In genomic region chr16:4329354-4329775, GRCh38 we compare ENCODE assay signal across 14 cellular contexts. TPM values are rescaled to one million over a fixed set of nuclear protein-coding genes. Genes with fewer than 3 reads are reported as not detected.
DNase-seq lines count a peak whose midpoint lies in the region; ATAC-seq, FAIRE-seq and TF ChIP-seq lines count a peak whose summit lies in the region.
"Had no signal": no experiment of that assay in that cellular context is flagged by ENCODE, and none has a peak within 500 bp of the region (broad histone marks: within the 10 kb centered on the region; RNA-seq: fewer than 3 reads in every experiment).

No MANE protein-coding gene starts in this region.

- H3K4me1 Mint-ChIP-seq in astrocyte (ENCODE audit: low read depth, unreplicated experiment): peaks cover 9% of the 10 kb centered on the region
- H3K4me1 Mint-ChIP-seq in activated naive CD4-positive, alpha-beta T cell treated with anti-CD3 and anti-CD28 coated beads for 36 hours (ENCODE audit: low read depth): peaks cover 4% of the 10 kb centered on the region
- H3K4me1 Mint-ChIP-seq: activated naive CD8-positive, alpha-beta T cell treated with anti-CD3 and anti-CD28 coated beads, Interleukin-2, amount 10 ng/mL, durations not matched to agents 7 days and 5 days had no signal

- DNase-seq in astrocyte (ENCODE audit: low read depth) (no peak), HepG2 (ENCODE audit: low spot score) (no peak), sigmoid colon (no peak), cerebellar nuclear complex (lab: John Stamatoyannopoulos, UW) (no peak), NCI-H2107 (lab: John Stamatoyannopoulos, UW) (no peak), pons (ENCODE audit: low spot score) (no peak)
- DNase-seq in activated naive CD4-positive, alpha-beta T cell treated with anti-CD3 and anti-CD28 coated beads for 36 hours: no peak
- DNase-seq: activated naive CD8-positive, alpha-beta T cell treated with anti-CD3 and anti-CD28 coated beads, Interleukin-2, amount 10 ng/mL, durations not matched to agents 7 days and 5 days; KBM-7; NCI-H524 treated with DMSO at 0.1 percent for 48 hours; PC-3; stimulated activated naive CD4-positive, alpha-beta T cell had no signal

- TF ChIP-seq EP300 in HepG2 (IDR thresholded peaks at IDR 0.05; ENCODE audit: low read depth in 2 of 2, low read length in 2 of 2): no peak
- TF ChIP-seq EP300 in HepG2 (CRISPR knock-in tag; IDR thresholded peaks at IDR 0.05; ENCODE audit: borderline replicate concordance): no peak
- TF ChIP-seq EP300 in sigmoid colon (IDR thresholded peaks at IDR 0.05): no peak

- TF ChIP-seq RAD21 in HepG2 (CRISPR knock-in tag; IDR thresholded peaks at IDR 0.05): no peak

- H3K9me3 ChIP-seq in BLaER1 (no peaks in the 10 kb centered on the region), astrocyte (ENCODE audit: insufficient read depth, low read depth, low read length) (no peaks in the 10 kb centered on the region), HepG2 (ENCODE audit: low read length) (no peaks in the 10 kb centered on the region), sigmoid colon (no peaks in the 10 kb centered on the region)

- no peak overlapping the region for H2AFZ ChIP-seq in astrocyte (ENCODE audit: low read depth, low read length)
- H2AFZ ChIP-seq in HepG2 (ENCODE audit: low read length): no peak overlapping the region

- peak overlapping the region; percentile 90 for H3K27ac ChIP-seq in BLaER1
- no peak overlapping the region for H3K27ac ChIP-seq in astrocyte (ENCODE audit: low read depth, low read length)
- no peak overlapping the region for H3K27ac ChIP-seq in HepG2 (ENCODE audit: extremely low read length, insufficient read depth, low read length)
- H3K27ac ChIP-seq in sigmoid colon: peak overlapping the region; percentile 82 to 86 (median 82)

- BruUV-seq in HepG2 (replicated peaks; lab: Mats Ljungman, UMichigan): no TSS peak

- H3K27ac Mint-ChIP-seq in astrocyte (ENCODE audit: unreplicated experiment): no peak overlapping the region
- no peak overlapping the region for H3K27ac Mint-ChIP-seq in activated naive CD4-positive, alpha-beta T cell treated with anti-CD3 and anti-CD28 coated beads for 36 hours
- H3K27ac Mint-ChIP-seq: activated naive CD8-positive, alpha-beta T cell treated with anti-CD3 and anti-CD28 coated beads, Interleukin-2, amount 10 ng/mL, durations not matched to agents 7 days and 5 days had no signal

- H3K9ac ChIP-seq in BLaER1: peak overlapping the region; percentile 78
- H3K9ac ChIP-seq in astrocyte (ENCODE audit: low read length): no peak overlapping the region
- H3K9ac ChIP-seq in HepG2 (ENCODE audit: insufficient read depth, low read depth, low read length): no peak overlapping the region

- no peak overlapping the region for H3K4me3 ChIP-seq in BLaER1
- H3K4me3 ChIP-seq in astrocyte (ENCODE audit: insufficient read depth, low read depth, low read length): no peak overlapping the region
- no peak overlapping the region; a peak in 1 of 6 replicates for H3K4me3 ChIP-seq in HepG2 (replicated peaks in 1 of 3; ENCODE audit: insufficient read depth in 1 of 3, low read depth in 2 of 3, low read length in 3 of 3)
- no peak overlapping the region for H3K4me3 ChIP-seq in sigmoid colon

- H3K4me2 ChIP-seq in BLaER1: peak overlapping the region; percentile 98
- peak overlapping the region; percentile 87 for H3K4me2 ChIP-seq in astrocyte (ENCODE audit: low read length)
- no peak overlapping the region; the same call in 1 of the 2 replicates for H3K4me2 ChIP-seq in HepG2 (ENCODE audit: low read depth, low read length)

- CTCF ChIA-PET in HepG2 (lab: Yijun Ruan, JAX; ENCODE audit: low intra/inter-chr PET ratio, low total read pairs): interaction anchor here (1.2 to 5.6 kb wide), 5 partner anchors 17 to 75 kb away, joined by 3 to 69 read pairs (median 17); no protein-coding TSS in a partner anchor
- CTCF ChIA-PET in activated naive CD4-positive, alpha-beta T cell treated with anti-CD3 and anti-CD28 coated beads for 36 hours (lab: Charles Lee): interaction anchor here (0.5 to 9.2 kb wide), 9 partner anchors 11 to 77 kb away, joined by 3 to 80 read pairs (median 5); no protein-coding TSS in a partner anchor

- H3K79me2 ChIP-seq in astrocyte (ENCODE audit: insufficient read depth, low read length) (peaks cover 76% of the 10 kb centered on the region), HepG2 (ENCODE audit: insufficient read depth, low read length) (no peaks in the 10 kb centered on the region)

- intact Hi-C loops in HepG2 (cut with micrococcal nuclease; ENCODE audit: unreplicated experiment) (loop anchor here (2.0 kb wide), 1 partner anchor 41 kb away; no protein-coding TSS in a partner anchor), sigmoid colon (cut with DNase I) (loop anchor here (2.0 to 5.0 kb wide), 2 partner anchors 21 to 57 kb away; partner anchors contain the start of gene TFAP4)
- intact Hi-C loops in activated naive CD4-positive, alpha-beta T cell treated with anti-CD3 and anti-CD28 coated beads for 36 hours (cut with micrococcal nuclease): loop anchor here (5.0 to 10.0 kb wide), 2 partner anchors 57 to 345 kb away; partner anchors contain the start of gene TFAP4

- WGBS in HepG2 (ENCODE audit: low lambda C conversion rate): 79% methylated on average over 2 of the region's 7 CpGs
- WGBS in sigmoid colon, 2 donors: 72% methylated on average over 7 of the region's 7 CpGs

- peaks cover 2% of the 10 kb centered on the region for H3K36me3 Mint-ChIP-seq in astrocyte (ENCODE audit: low read depth, unreplicated experiment)
- no peaks in the 10 kb centered on the region for H3K36me3 Mint-ChIP-seq in activated naive CD4-positive, alpha-beta T cell treated with anti-CD3 and anti-CD28 coated beads for 36 hours (ENCODE audit: low read depth)
- H3K36me3 Mint-ChIP-seq: activated naive CD8-positive, alpha-beta T cell treated with anti-CD3 and anti-CD28 coated beads, Interleukin-2, amount 10 ng/mL, durations not matched to agents 7 days and 5 days had no signal

- H3K9me3 Mint-ChIP-seq in astrocyte (ENCODE audit: unreplicated experiment): no peaks in the 10 kb centered on the region
- H3K9me3 Mint-ChIP-seq in activated naive CD4-positive, alpha-beta T cell treated with anti-CD3 and anti-CD28 coated beads for 36 hours: no peaks in the 10 kb centered on the region
- H3K9me3 Mint-ChIP-seq: activated naive CD8-positive, alpha-beta T cell treated with anti-CD3 and anti-CD28 coated beads, Interleukin-2, amount 10 ng/mL, durations not matched to agents 7 days and 5 days had no signal

- H4K20me1 ChIP-seq in BLaER1 (peaks cover 69% of the 10 kb centered on the region), astrocyte (ENCODE audit: insufficient read depth, low read length) (peaks cover 83% of the 10 kb centered on the region), HepG2 (ENCODE audit: insufficient read depth, low read length) (no peaks in the 10 kb centered on the region)

- POLR2A ChIA-PET in HepG2 (lab: Yijun Ruan, JAX): interaction anchor here (0.8 to 3.1 kb wide), 2 partner anchors 10 to 76 kb away, joined by 3 to 15 read pairs; no protein-coding TSS in a partner anchor

- ATAC-seq in HepG2: no peak

- no peak for TF ChIP-seq POLR2A in HepG2 (IDR thresholded peaks at IDR 0.05; ENCODE audit: insufficient read depth in 1 of 2, low read depth in 2 of 2, low read length in 2 of 2)
- no peak for TF ChIP-seq POLR2A in sigmoid colon (IDR thresholded peaks at IDR 0.05)

- in situ Hi-C loops in HepG2 (cut with HindIII; ENCODE audit: extremely low pct_ligation_motif_present, low pct_unique_long_range_greater_than_20kb): loop anchor here (10.0 kb wide), 1 partner anchor 55 kb away; the partner anchor contains the start of gene TFAP4

- H3K36me3 ChIP-seq in BLaER1: peaks cover 28% of the 10 kb centered on the region
- H3K36me3 ChIP-seq in astrocyte (ENCODE audit: insufficient read depth, low read length): no peaks in the 10 kb centered on the region
- no peaks in the 10 kb centered on the region for H3K36me3 ChIP-seq in HepG2 (replicated peaks in 1 of 2; ENCODE audit: control insufficient read depth in 1 of 2, insufficient read depth in 2 of 2, low read length in 2 of 2)
- peaks cover 0 to 19% (median 3%) of the 10 kb centered on the region in 4 donors for H3K36me3 ChIP-seq in sigmoid colon

- no peaks in the 10 kb centered on the region for H3K27me3 ChIP-seq in BLaER1
- no peaks in the 10 kb centered on the region for H3K27me3 ChIP-seq in astrocyte (ENCODE audit: insufficient read depth, low read length)
- no peaks in the 10 kb centered on the region for H3K27me3 ChIP-seq in HepG2 (ENCODE audit: control insufficient read depth in 1 of 2, insufficient read depth in 2 of 2, low read length in 2 of 2)
- H3K27me3 ChIP-seq in sigmoid colon: no peaks in the 10 kb centered on the region

- no peaks in the 10 kb centered on the region for H3K27me3 Mint-ChIP-seq in astrocyte (ENCODE audit: low read depth, unreplicated experiment)
- no peaks in the 10 kb centered on the region for H3K27me3 Mint-ChIP-seq in activated naive CD4-positive, alpha-beta T cell treated with anti-CD3 and anti-CD28 coated beads for 36 hours (ENCODE audit: low read depth)

- H3K4me3 Mint-ChIP-seq in astrocyte (ENCODE audit: unreplicated experiment): peak overlapping the region; percentile 34
- H3K4me3 Mint-ChIP-seq in activated naive CD4-positive, alpha-beta T cell treated with anti-CD3 and anti-CD28 coated beads for 36 hours: no peak overlapping the region
- H3K4me3 Mint-ChIP-seq: activated naive CD8-positive, alpha-beta T cell treated with anti-CD3 and anti-CD28 coated beads, Interleukin-2, amount 10 ng/mL, durations not matched to agents 7 days and 5 days had no signal

- H3K4me1 ChIP-seq in BLaER1: peaks cover 60% of the 10 kb centered on the region
- peaks cover 15% of the 10 kb centered on the region for H3K4me1 ChIP-seq in astrocyte (ENCODE audit: insufficient read depth, low read length)
- H3K4me1 ChIP-seq in HepG2 (ENCODE audit: insufficient read depth, low read length): peaks cover 35% of the 10 kb centered on the region
- peaks cover 0 to 54% (median 50%) of the 10 kb centered on the region in 4 donors for H3K4me1 ChIP-seq in sigmoid colon

- FAIRE-seq in astrocyte (lab: Jason Lieb, UNC) (no peak), HepG2 (lab: Jason Lieb, UNC) (no peak)
- FAIRE-seq: H54 had no signal

- TF ChIP-seq CTCF in astrocyte (IDR thresholded peaks at IDR 0.05; ENCODE audit: insufficient read depth, low read depth, low read length): no peak
- TF ChIP-seq CTCF in HepG2 (CRISPR knock-in tag; IDR thresholded peaks at IDR 0.05): no peak
- TF ChIP-seq CTCF in sigmoid colon (IDR thresholded peaks at IDR 0.05): no peak

RNA-seq across cellular contexts. Expression of gene GLIS2, which starts 13.5 kb away (rescaled TPM):
- 16.5 and 18.9 TPM in 2 replicates for total RNA-seq in astrocyte
- total RNA-seq in HepG2 (2016; rRNA removed; fragmentation: Illumina TruSeq; extraction: Trizol): 0.24 and 0.29 TPM in 2 replicates
- 1.0 and 1.1 TPM in 2 replicates for total RNA-seq in HepG2 (2016; cell fraction: cytosol; rRNA removed; fragmentation: Illumina TruSeq; extraction: Trizol; ENCODE audit: low read depth)
- total RNA-seq in HepG2 (2016; cell fraction: insoluble cytoplasmic fraction; rRNA removed; fragmentation: Illumina TruSeq; extraction: Trizol): 0.18 and 0.30 TPM in 2 replicates
- 0.59 and 0.65 TPM in 2 replicates for total RNA-seq in HepG2 (2016; cell fraction: membrane; rRNA removed; fragmentation: Illumina TruSeq; extraction: Trizol)
- total RNA-seq in HepG2 (2016; cell fraction: nucleus; rRNA removed; fragmentation: Illumina TruSeq; extraction: Trizol): 0.34 and 0.63 TPM in 2 replicates
- polyA plus RNA-seq in HepG2 (2011; rRNA removed): 0.28 and 0.39 TPM in 2 replicates
- 0.17 and 0.18 TPM in 2 replicates for polyA plus RNA-seq in HepG2 (2011; cell fraction: cytosol; rRNA removed)
- polyA plus RNA-seq in HepG2 (2011; cell fraction: nucleus; rRNA removed): 1.1 and 1.3 TPM in 2 replicates
- 0.91 and 2.0 TPM in 2 replicates for polyA plus RNA-seq in HepG2 (2012)
- polyA plus RNA-seq in HepG2 (2016; cell fraction: cytosol; fragmentation: Illumina TruSeq; extraction: Trizol; ENCODE audit: low read depth): 0.27 and 0.43 TPM in 2 replicates
- polyA plus RNA-seq in HepG2 (2016; cell fraction: insoluble cytoplasmic fraction; fragmentation: Illumina TruSeq; extraction: Trizol; ENCODE audit: low read depth): 0.70 and 0.86 TPM in 2 replicates
- 1.3 and 1.4 TPM in 2 replicates for polyA plus RNA-seq in HepG2 (2016; cell fraction: membrane; fragmentation: Illumina TruSeq; extraction: Trizol; ENCODE audit: low read depth)
- 1.6 and 1.8 TPM in 2 replicates for polyA plus RNA-seq in HepG2 (2016; cell fraction: nucleus; fragmentation: Illumina TruSeq; extraction: Trizol; ENCODE audit: insufficient read depth, low read depth)
- polyA minus RNA-seq in HepG2 (2011; rRNA and poly(A)+ RNA removed; ENCODE audit: low replicate concordance): 0.44 and 3.2 TPM in 2 replicates
- 0.18 and 0.99 TPM in 2 replicates for polyA minus RNA-seq in HepG2 (2011; cell fraction: cytosol; rRNA and poly(A)+ RNA removed)
- polyA minus RNA-seq in HepG2 (2011; cell fraction: nucleus; rRNA and poly(A)+ RNA removed): 0.25 and 0.52 TPM in 2 replicates
- total RNA-seq in sigmoid colon: 10 to 100 TPM in 1 of 4 donors, 1 to 10 TPM in 3; 5.4 to 11.9 (median 5.7) TPM
- 1 to 10 TPM in 2 of 3 donors, under 1 TPM in 1; 0.69 to 4.0 (median 1.8) TPM for polyA plus RNA-seq in sigmoid colon
- under 1 TPM; 0.12 to 0.24 TPM for total RNA-seq in activated naive CD4-positive, alpha-beta T cell treated with anti-CD3 and anti-CD28 coated beads for 36 hours

RNA-seq across cellular contexts. Expression of gene PAM16, which starts 21.8 kb away (rescaled TPM):
- total RNA-seq in astrocyte: 50.7 and 51.9 TPM in 2 replicates
- total RNA-seq in HepG2 (2016; rRNA removed; fragmentation: Illumina TruSeq; extraction: Trizol): 39.5 and 51.8 TPM in 2 replicates
- total RNA-seq in HepG2 (2016; cell fraction: cytosol; rRNA removed; fragmentation: Illumina TruSeq; extraction: Trizol; ENCODE audit: low read depth): 62.7 and 78.9 TPM in 2 replicates
- 44.0 and 55.1 TPM in 2 replicates for total RNA-seq in HepG2 (2016; cell fraction: insoluble cytoplasmic fraction; rRNA removed; fragmentation: Illumina TruSeq; extraction: Trizol)
- 48.0 and 59.1 TPM in 2 replicates for total RNA-seq in HepG2 (2016; cell fraction: membrane; rRNA removed; fragmentation: Illumina TruSeq; extraction: Trizol)
- 21.8 and 30.9 TPM in 2 replicates for total RNA-seq in HepG2 (2016; cell fraction: nucleus; rRNA removed; fragmentation: Illumina TruSeq; extraction: Trizol)
- 51.5 and 64.5 TPM in 2 replicates for polyA plus RNA-seq in HepG2 (2011; rRNA removed)
- polyA plus RNA-seq in HepG2 (2011; cell fraction: cytosol; rRNA removed): 79.1 and 106 TPM in 2 replicates
- 59.7 and 63.8 TPM in 2 replicates for polyA plus RNA-seq in HepG2 (2011; cell fraction: nucleus; rRNA removed)
- polyA plus RNA-seq in HepG2 (2012): 28.9 and 43.2 TPM in 2 replicates
- 51.5 and 69.1 TPM in 2 replicates for polyA plus RNA-seq in HepG2 (2016; cell fraction: cytosol; fragmentation: Illumina TruSeq; extraction: Trizol; ENCODE audit: low read depth)
- 31.2 and 31.7 TPM in 2 replicates for polyA plus RNA-seq in HepG2 (2016; cell fraction: insoluble cytoplasmic fraction; fragmentation: Illumina TruSeq; extraction: Trizol; ENCODE audit: low read depth)
- polyA plus RNA-seq in HepG2 (2016; cell fraction: membrane; fragmentation: Illumina TruSeq; extraction: Trizol; ENCODE audit: low read depth): 35.5 and 47.0 TPM in 2 replicates
- 70.3 and 85.7 TPM in 2 replicates for polyA plus RNA-seq in HepG2 (2016; cell fraction: nucleus; fragmentation: Illumina TruSeq; extraction: Trizol; ENCODE audit: insufficient read depth, low read depth)
- polyA minus RNA-seq in HepG2 (2011; rRNA and poly(A)+ RNA removed; ENCODE audit: low replicate concordance): 22.9 and 24.5 TPM in 2 replicates
- 13.2 and 17.4 TPM in 2 replicates for polyA minus RNA-seq in HepG2 (2011; cell fraction: cytosol; rRNA and poly(A)+ RNA removed)
- polyA minus RNA-seq in HepG2 (2011; cell fraction: nucleus; rRNA and poly(A)+ RNA removed): 12.3 and 12.9 TPM in 2 replicates
- total RNA-seq in sigmoid colon: 10 to 100 TPM; 36.7 to 52.7 (median 43.6) TPM
- 10 to 100 TPM; 36.0 to 57.0 (median 49.0) TPM for polyA plus RNA-seq in sigmoid colon
- 10 to 100 TPM; 67.8 to 71.3 TPM for total RNA-seq in activated naive CD4-positive, alpha-beta T cell treated with anti-CD3 and anti-CD28 coated beads for 36 hours

RNA-seq across cellular contexts. Expression of gene VASN, which starts 42.3 kb away (rescaled TPM):
- total RNA-seq in astrocyte (32.0 and 38.7 TPM in 2 replicates), HepG2 (2016; rRNA removed; fragmentation: Illumina TruSeq; extraction: Trizol) (6.9 and 18.2 TPM in 2 replicates), sigmoid colon (10 to 100 TPM in 1 of 4 donors, 1 to 10 TPM in 3; 7.1 to 10.2 (median 8.3) TPM)
- 2.8 and 3.3 TPM in 2 replicates for total RNA-seq in HepG2 (2016; cell fraction: cytosol; rRNA removed; fragmentation: Illumina TruSeq; extraction: Trizol; ENCODE audit: low read depth)
- total RNA-seq in HepG2 (2016; cell fraction: insoluble cytoplasmic fraction; rRNA removed; fragmentation: Illumina TruSeq; extraction: Trizol): 5.9 and 17.8 TPM in 2 replicates
- total RNA-seq in HepG2 (2016; cell fraction: membrane; rRNA removed; fragmentation: Illumina TruSeq; extraction: Trizol): 5.8 and 6.6 TPM in 2 replicates
- total RNA-seq in HepG2 (2016; cell fraction: nucleus; rRNA removed; fragmentation: Illumina TruSeq; extraction: Trizol): 22.5 and 25.6 TPM in 2 replicates
- polyA plus RNA-seq in HepG2 (2011; rRNA removed) (8.4 and 15.5 TPM in 2 replicates), sigmoid colon (1 to 10 TPM in 2 of 3 donors, under 1 TPM in 1; 0.46 to 4.2 (median 2.4) TPM)
- polyA plus RNA-seq in HepG2 (2011; cell fraction: cytosol; rRNA removed): 9.0 and 15.7 TPM in 2 replicates
- polyA plus RNA-seq in HepG2 (2011; cell fraction: nucleus; rRNA removed): 47.1 and 58.1 TPM in 2 replicates
- polyA plus RNA-seq in HepG2 (2012): 9.8 and 16.9 TPM in 2 replicates
- 2.3 and 2.6 TPM in 2 replicates for polyA plus RNA-seq in HepG2 (2016; cell fraction: cytosol; fragmentation: Illumina TruSeq; extraction: Trizol; ENCODE audit: low read depth)
- polyA plus RNA-seq in HepG2 (2016; cell fraction: insoluble cytoplasmic fraction; fragmentation: Illumina TruSeq; extraction: Trizol; ENCODE audit: low read depth): 7.7 and 10.2 TPM in 2 replicates
- 3.1 and 4.1 TPM in 2 replicates for polyA plus RNA-seq in HepG2 (2016; cell fraction: membrane; fragmentation: Illumina TruSeq; extraction: Trizol; ENCODE audit: low read depth)
- 40.8 and 43.4 TPM in 2 replicates for polyA plus RNA-seq in HepG2 (2016; cell fraction: nucleus; fragmentation: Illumina TruSeq; extraction: Trizol; ENCODE audit: insufficient read depth, low read depth)
- 1.2 and 47.2 TPM in 2 replicates for polyA minus RNA-seq in HepG2 (2011; rRNA and poly(A)+ RNA removed; ENCODE audit: low replicate concordance)
- polyA minus RNA-seq in HepG2 (2011; cell fraction: cytosol; rRNA and poly(A)+ RNA removed): 18.8 and 21.5 TPM in 2 replicates
- polyA minus RNA-seq in HepG2 (2011; cell fraction: nucleus; rRNA and poly(A)+ RNA removed): 32.1 and 35.9 TPM in 2 replicates
- not detected for total RNA-seq in activated naive CD4-positive, alpha-beta T cell treated with anti-CD3 and anti-CD28 coated beads for 36 hours

RNA-seq across cellular contexts. Expression of gene TFAP4, which starts 56.5 kb away (rescaled TPM):
- 6.1 and 7.7 TPM in 2 replicates for total RNA-seq in astrocyte
- total RNA-seq in HepG2 (2016; rRNA removed; fragmentation: Illumina TruSeq; extraction: Trizol): 10.4 and 12.2 TPM in 2 replicates
- total RNA-seq in HepG2 (2016; cell fraction: cytosol; rRNA removed; fragmentation: Illumina TruSeq; extraction: Trizol; ENCODE audit: low read depth): 22.0 and 26.0 TPM in 2 replicates
- 8.6 and 13.4 TPM in 2 replicates for total RNA-seq in HepG2 (2016; cell fraction: insoluble cytoplasmic fraction; rRNA removed; fragmentation: Illumina TruSeq; extraction: Trizol)
- total RNA-seq in HepG2 (2016; cell fraction: membrane; rRNA removed; fragmentation: Illumina TruSeq; extraction: Trizol): 16.4 and 17.5 TPM in 2 replicates
- 6.4 and 7.5 TPM in 2 replicates for total RNA-seq in HepG2 (2016; cell fraction: nucleus; rRNA removed; fragmentation: Illumina TruSeq; extraction: Trizol)
- polyA plus RNA-seq in HepG2 (2011; rRNA removed): 13.0 and 15.6 TPM in 2 replicates
- 4.7 and 8.9 TPM in 2 replicates for polyA plus RNA-seq in HepG2 (2011; cell fraction: cytosol; rRNA removed)
- 12.3 and 16.1 TPM in 2 replicates for polyA plus RNA-seq in HepG2 (2011; cell fraction: nucleus; rRNA removed)
- polyA plus RNA-seq in HepG2 (2012): 9.9 and 12.9 TPM in 2 replicates
- polyA plus RNA-seq in HepG2 (2016; cell fraction: cytosol; fragmentation: Illumina TruSeq; extraction: Trizol; ENCODE audit: low read depth): 4.9 and 5.3 TPM in 2 replicates
- 13.4 and 17.4 TPM in 2 replicates for polyA plus RNA-seq in HepG2 (2016; cell fraction: insoluble cytoplasmic fraction; fragmentation: Illumina TruSeq; extraction: Trizol; ENCODE audit: low read depth)
- polyA plus RNA-seq in HepG2 (2016; cell fraction: membrane; fragmentation: Illumina TruSeq; extraction: Trizol; ENCODE audit: low read depth): 7.5 and 7.9 TPM in 2 replicates
- polyA plus RNA-seq in HepG2 (2016; cell fraction: nucleus; fragmentation: Illumina TruSeq; extraction: Trizol; ENCODE audit: insufficient read depth, low read depth): 20.3 and 24.4 TPM in 2 replicates
- 36.2 and 88.6 TPM in 2 replicates for polyA minus RNA-seq in HepG2 (2011; rRNA and poly(A)+ RNA removed; ENCODE audit: low replicate concordance)
- polyA minus RNA-seq in HepG2 (2011; cell fraction: cytosol; rRNA and poly(A)+ RNA removed): 18.4 and 24.2 TPM in 2 replicates
- polyA minus RNA-seq in HepG2 (2011; cell fraction: nucleus; rRNA and poly(A)+ RNA removed): 6.2 and 8.5 TPM in 2 replicates
- 1 to 10 TPM; 3.2 to 3.9 (median 3.6) TPM for total RNA-seq in sigmoid colon
- 10 to 100 TPM in 1 of 3 donors, 1 to 10 TPM in 2; 2.3 to 11.7 (median 4.8) TPM for polyA plus RNA-seq in sigmoid colon
- total RNA-seq in activated naive CD4-positive, alpha-beta T cell treated with anti-CD3 and anti-CD28 coated beads for 36 hours: 10 to 100 TPM; 24.0 to 27.7 TPM

Comparison
In these comparisons a context has a peak if more than half of its experiments do, and no peak if none do; other contexts are left out.
1. H3K27ac ChIP-seq: peak in BLaER1 (single experiment) and sigmoid colon (4 of 4); none in astrocyte (single experiment) and HepG2 (single experiment).